In the genomic region with DNA sequence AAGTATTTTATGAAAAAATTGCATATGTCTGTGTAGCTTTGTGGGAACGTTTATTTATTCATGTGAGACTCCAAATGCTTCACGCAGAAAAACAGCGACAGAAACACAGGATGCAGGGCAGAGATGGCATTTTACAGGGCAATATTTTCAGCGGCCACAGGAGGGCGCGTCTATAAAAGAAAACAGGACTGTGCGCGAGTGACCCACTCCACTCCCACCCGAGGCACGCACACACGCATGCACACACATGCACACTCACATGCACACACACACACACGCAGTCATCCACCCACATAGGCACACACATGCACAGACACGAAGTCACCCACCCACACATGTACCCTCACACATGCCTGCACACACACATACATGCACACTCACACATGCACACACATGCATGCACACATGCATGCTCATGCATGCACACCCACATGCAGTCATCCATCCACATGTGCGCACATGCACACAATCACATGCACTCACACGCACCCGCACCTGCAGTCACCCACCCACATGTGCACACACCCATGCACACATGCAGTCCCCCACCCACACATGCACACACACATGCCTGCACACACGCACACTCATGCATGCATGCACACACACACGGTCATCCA, we compare ENCODE assay signal across 8 cellular contexts.
DNase-seq lines count a peak whose midpoint lies in the region; ATAC-seq and TF ChIP-seq lines count a peak whose summit lies in the region.

No MANE protein-coding gene starts in this region.

- no peak overlapping the region for H3K27ac Mint-ChIP-seq in activated B cell treated with CpG ODN at 0.5 μM for 24 hours
- no peak overlapping the region for H3K27ac Mint-ChIP-seq in central memory CD8-positive, alpha-beta T cell (ENCODE audit: low read depth)

- POLR2A ChIA-PET in activated B cell treated with CpG ODN at 0.5 μM for 24 hours (lab: Charles Lee): no interaction called here

- peak overlapping the region; percentile 47 for H3K4me3 Mint-ChIP-seq in activated B cell treated with CpG ODN at 0.5 μM for 24 hours
- H3K4me3 Mint-ChIP-seq in central memory CD8-positive, alpha-beta T cell: peak overlapping the region; percentile 42

- intact Hi-C loops in activated B cell treated with CpG ODN at 0.5 μM for 24 hours (cut with micrococcal nuclease) (loop anchor here (5.0 kb wide), 1 partner anchor 974 kb away; no protein-coding TSS in a partner anchor), lower leg skin (cut with DNase I; ENCODE audit: low total_unique reads) (loop anchor here (10.0 kb wide), 1 partner anchor 962 kb away; no protein-coding TSS in a partner anchor)

- WGBS in lower leg skin, 2 donors: 23 to 26% methylated on average over 18 of the region's 18 CpGs

- H3K4me3 ChIP-seq in lower leg skin (ENCODE audit: low read depth, poor library complexity, severe bottlenecking): no peak overlapping the region

- H3K36me3 Mint-ChIP-seq in activated B cell treated with CpG ODN at 0.5 μM for 24 hours (ENCODE audit: low read depth): no peaks in the 10 kb centered on the region
- H3K36me3 Mint-ChIP-seq in central memory CD8-positive, alpha-beta T cell (ENCODE audit: insufficient read depth): no peaks in the 10 kb centered on the region

- no peaks in the 10 kb centered on the region for H3K27me3 Mint-ChIP-seq in activated B cell treated with CpG ODN at 0.5 μM for 24 hours
- H3K27me3 Mint-ChIP-seq in central memory CD8-positive, alpha-beta T cell: no peaks in the 10 kb centered on the region

- H3K4me1 Mint-ChIP-seq in activated B cell treated with CpG ODN at 0.5 μM for 24 hours: peaks cover 15% of the 10 kb centered on the region
- peaks cover 18% of the 10 kb centered on the region for H3K4me1 Mint-ChIP-seq in central memory CD8-positive, alpha-beta T cell

- CTCF ChIA-PET in activated B cell treated with CpG ODN at 0.5 μM for 24 hours (lab: Charles Lee): interaction anchor here (0.7 kb wide), 1 partner anchor 20 kb away, joined by 3 read pairs; no protein-coding TSS in a partner anchor

- H3K9me3 Mint-ChIP-seq in activated B cell treated with CpG ODN at 0.5 μM for 24 hours: no peaks in the 10 kb centered on the region
- no peaks in the 10 kb centered on the region for H3K9me3 Mint-ChIP-seq in central memory CD8-positive, alpha-beta T cell

- no peak for ATAC-seq in activated B cell treated with CpG ODN at 0.5 μM for 24 hours (ENCODE audit: low read depth)
- peak; percentile 40 for ATAC-seq in central memory CD8-positive, alpha-beta T cell (replicated peaks; ENCODE audit: extremely low read depth, poor library complexity, severe bottlenecking)
- no peak for ATAC-seq in GM19397 (IDR thresholded peaks at IDR 0.05; ENCODE audit: unreplicated experiment)

- TF ChIP-seq CTCF in activated B cell treated with CpG ODN at 0.5 μM for 24 hours (IDR thresholded peaks at IDR 0.05): no peak
- peak in 1 of 3 donors; percentile 13 for TF ChIP-seq CTCF in lower leg skin (IDR thresholded peaks at IDR 0.05)

- no peak for TF ChIP-seq POLR2A in lower leg skin (IDR thresholded peaks at IDR 0.05)

- DNase-seq in SIG-M5 treated with dmso at 0.1 percent for 504 hours (lab: John Stamatoyannopoulos, UW; ENCODE audit: unreplicated experiment): peak; percentile 14
- DNase-seq in SIG-M5 (lab: John Stamatoyannopoulos, UW): no peak
- peak; percentile 58 for DNase-seq in NCI-H146 (lab: John Stamatoyannopoulos, UW)
- DNase-seq in activated B cell treated with CpG ODN at 0.5 μM for 24 hours: no peak
- DNase-seq in central memory CD8-positive, alpha-beta T cell (ENCODE audit: low spot score in 2 of 2): peak in 1 of 2 donors; percentile 48
- DNase-seq in lower leg skin (ENCODE audit: low spot score in 2 of 2): peak; percentile 27 to 58
- DNase-seq in stimulated activated CD8-positive, alpha-beta memory T cell treated with anti-CD3 and anti-CD28 coated beads, Interleukin-15, amount 100 ng/mL, for 1 hour (ENCODE audit: low read depth): peak; percentile 37

Comparison
In these comparisons a context has a peak if more than half of its experiments do, and no peak if none do; other contexts are left out.
1. DNase-seq: peak in SIG-M5 treated with dmso at 0.1 percent for 504 hours (single experiment), NCI-H146 (single experiment), lower leg skin (2 of 2) and stimulated activated CD8-positive, alpha-beta memory T cell treated with anti-CD3 and anti-CD28 coated beads, Interleukin-15, amount 100 ng/mL, for 1 hour (single experiment); none in SIG-M5 (single experiment) and activated B cell treated with CpG ODN at 0.5 μM for 24 hours (single experiment).